16 cellular contexts compared by ENCODE assay signal in the genomic region with DNA sequence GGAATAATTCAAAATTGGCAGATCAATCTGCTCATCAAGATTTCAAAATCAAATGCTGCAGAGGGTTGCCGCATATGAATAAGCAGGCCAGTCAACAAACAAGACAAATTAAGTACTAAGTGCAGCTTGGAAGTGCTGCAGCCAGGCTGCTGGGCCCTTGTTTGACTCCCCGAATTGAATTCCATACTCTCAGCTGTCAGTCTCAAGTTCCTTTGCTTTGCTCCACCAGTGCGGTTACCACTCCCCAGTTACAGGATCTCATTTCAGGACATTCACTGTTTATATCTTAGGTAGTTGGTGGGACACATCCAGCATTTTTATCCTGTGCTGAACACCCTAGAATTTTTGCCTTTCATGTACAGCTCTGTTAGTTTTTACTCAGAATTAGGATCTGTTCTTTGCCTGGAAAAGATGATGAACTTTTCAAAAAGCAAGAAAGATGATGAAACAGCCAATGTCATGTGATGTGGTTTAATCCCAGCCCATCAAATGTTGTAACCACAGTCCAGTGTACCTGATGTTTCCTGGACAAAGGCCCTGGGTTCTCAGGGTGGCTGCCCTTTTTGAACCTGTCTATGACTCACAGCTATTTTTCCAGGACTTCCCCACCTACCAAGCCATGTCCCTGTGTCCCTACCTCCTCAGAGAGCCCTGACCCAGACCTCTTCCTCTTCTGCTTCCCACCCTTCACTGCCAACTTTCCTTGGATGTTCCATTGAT.
DNase-seq lines count a peak whose midpoint lies in the region; ATAC-seq and TF ChIP-seq lines count a peak whose summit lies in the region.
"Had no signal": no experiment of that assay in that cellular context is flagged by ENCODE, and none has a peak within 500 bp of the region (broad histone marks: within the 10 kb centered on the region; RNA-seq: fewer than 3 reads in every experiment).

No MANE protein-coding gene starts in this region.

- H3K4me3 Mint-ChIP-seq in CD4-positive, alpha-beta T cell: no peak overlapping the region
- H3K4me3 Mint-ChIP-seq: activated CD4-positive, alpha-beta memory T cell treated with anti-CD3 and anti-CD28 coated beads for 36 hours had no signal

- H2AK5ac ChIP-seq in mesenchymal stem cell (ENCODE audit: low read length, severe bottlenecking): peak overlapping the region; percentile 27

- H3K36me3 ChIP-seq in esophagus muscularis mucosa: no peaks in the 10 kb centered on the region
- H3K36me3 ChIP-seq in mesenchymal stem cell (ENCODE audit: control insufficient read depth in 1 of 2, insufficient read depth in 2 of 2, low read depth in 1 of 2, low read length in 2 of 2): peaks cover 0 to 4% of the 10 kb centered on the region in 2 experiments
- H3K36me3 ChIP-seq in transverse colon: no peaks in the 10 kb centered on the region
- H3K36me3 ChIP-seq: brain microvascular endothelial cell had no signal

- CTCF ChIA-PET in CD4-positive, alpha-beta T cell (lab: Charles Lee): no interaction called here

- no peak overlapping the region for H3K4me2 ChIP-seq in mesenchymal stem cell (ENCODE audit: low read length, poor library complexity, severe bottlenecking)

- intact Hi-C loops in esophagus muscularis mucosa (cut with DNase I): loop anchor here (10.0 kb wide), 1 partner anchor 108 kb away; no protein-coding TSS in a partner anchor
- intact Hi-C loops in transverse colon (cut with DNase I; ENCODE audit: low total_unique reads): no loop called here
- intact Hi-C loops in CD4-positive, alpha-beta T cell (cut with DNase I, micrococcal nuclease): no loop called here

- no peaks in the 10 kb centered on the region for H3K36me3 Mint-ChIP-seq in CD4-positive, alpha-beta T cell (ENCODE audit: low read depth)
- H3K36me3 Mint-ChIP-seq: activated CD4-positive, alpha-beta memory T cell treated with anti-CD3 and anti-CD28 coated beads for 36 hours had no signal

- H2BK5ac ChIP-seq in mesenchymal stem cell (ENCODE audit: low read depth, low read length, poor library complexity, severe bottlenecking): no peak overlapping the region

- DNase-seq in M059J (ENCODE audit: low read depth) (peak; percentile 78), esophagus muscularis mucosa (ENCODE audit: extremely low spot score) (no peak), mesenchymal stem cell (peak; percentile 26), transverse colon (peak; percentile 14), DMS 273 treated with DMSO at 0.1 percent for 48 hours (lab: John Stamatoyannopoulos, UW) (no peak), SIG-M5 (lab: John Stamatoyannopoulos, UW) (no peak)
- no peak for DNase-seq in CD4-positive, alpha-beta T cell
- DNase-seq: activated CD4-positive, alpha-beta memory T cell treated with anti-CD3 and anti-CD28 coated beads for 36 hours; brain microvascular endothelial cell; GF-D8; NCI-H1417; NCI-H69; RPMI8226; stimulated activated CD4-positive, alpha-beta T cell treated with anti-CD3 and anti-CD28 coated beads, Interleukin-4, amount 100 ng/mL, for 4 hours; stimulated activated naive CD4-positive, alpha-beta T cell treated with Interleukin-2 at 50 U/mL for 16 hours; T-helper 9 cell had no signal

- no peaks in the 10 kb centered on the region for H3K9me3 Mint-ChIP-seq in CD4-positive, alpha-beta T cell
- H3K9me3 Mint-ChIP-seq: activated CD4-positive, alpha-beta memory T cell treated with anti-CD3 and anti-CD28 coated beads for 36 hours had no signal

- no peak overlapping the region for H4K91ac ChIP-seq in mesenchymal stem cell (ENCODE audit: low read length)

- H3K4me1 ChIP-seq in esophagus muscularis mucosa (peaks cover 29 to 86% (median 81%) of the 10 kb centered on the region in 4 donors), mesenchymal stem cell (ENCODE audit: control insufficient read depth, insufficient read depth, low read depth, low read length) (peaks cover 3% of the 10 kb centered on the region), transverse colon (no peaks in the 10 kb centered on the region)

- peaks cover 10% of the 10 kb centered on the region for H3K27me3 Mint-ChIP-seq in CD4-positive, alpha-beta T cell

- H3K27ac ChIP-seq in esophagus muscularis mucosa (replicated peaks in 1 of 4) (peak overlapping the region; percentile 59 to 76 (median 68)), mesenchymal stem cell (ENCODE audit: low read length, poor library complexity, severe bottlenecking) (no peak overlapping the region), transverse colon (peak overlapping the region in 1 of 4 donors; percentile 32)
- H3K27ac ChIP-seq in CD4-positive, alpha-beta T cell (ENCODE audit: low read depth, low read length): no peak overlapping the region
- H3K27ac ChIP-seq: brain microvascular endothelial cell had no signal

- no peaks in the 10 kb centered on the region for H3K27me3 ChIP-seq in esophagus muscularis mucosa
- no peaks in the 10 kb centered on the region for H3K27me3 ChIP-seq in mesenchymal stem cell (ENCODE audit: control insufficient read depth in 1 of 2, insufficient read depth in 1 of 2, low read length in 2 of 2)
- H3K27me3 ChIP-seq in transverse colon: no peaks in the 10 kb centered on the region
- no peaks in the 10 kb centered on the region for H3K27me3 ChIP-seq in CD4-positive, alpha-beta T cell (ENCODE audit: control insufficient read depth, insufficient read depth, low read length)
- H3K27me3 ChIP-seq: brain microvascular endothelial cell had no signal

- H3K9me3 ChIP-seq in esophagus muscularis mucosa (no peaks in the 10 kb centered on the region), mesenchymal stem cell (ENCODE audit: control insufficient read depth, low read length) (no peaks in the 10 kb centered on the region), transverse colon (no peaks in the 10 kb centered on the region)
- no peaks in the 10 kb centered on the region for H3K9me3 ChIP-seq in CD4-positive, alpha-beta T cell (ENCODE audit: control insufficient read depth, low read length)

- no peak overlapping the region for H2BK120ac ChIP-seq in mesenchymal stem cell (ENCODE audit: low read depth, low read length)

- H3K27ac Mint-ChIP-seq in CD4-positive, alpha-beta T cell: no peak overlapping the region
- H3K27ac Mint-ChIP-seq: activated CD4-positive, alpha-beta memory T cell treated with anti-CD3 and anti-CD28 coated beads for 36 hours had no signal

- no peak overlapping the region for H2AFZ ChIP-seq in mesenchymal stem cell (ENCODE audit: low read depth, low read length)

- 66% methylated on average over 3 of the region's 3 CpGs for WGBS in esophagus muscularis mucosa
- 83% methylated on average over 2 of the region's 3 CpGs for WGBS in mesenchymal stem cell
- WGBS in transverse colon (ENCODE audit: low coverage in 1 of 2), 2 donors: 89 to 90% methylated on average over 3 of the region's 3 CpGs

- peak overlapping the region; percentile 11 to 50 for H3K18ac ChIP-seq in mesenchymal stem cell (ENCODE audit: low read depth in 1 of 2, low read length in 2 of 2)

- H3K9ac ChIP-seq in mesenchymal stem cell (ENCODE audit: low read length): no peak overlapping the region

- H3K79me1 ChIP-seq in mesenchymal stem cell (replicated peaks; ENCODE audit: low read length, poor library complexity, severe bottlenecking): no peaks in the 10 kb centered on the region

- no peak for ATAC-seq in CD4-positive, alpha-beta T cell (ENCODE audit: poor library complexity)

- no peak overlapping the region for H3K4me3 ChIP-seq in esophagus muscularis mucosa
- no peak overlapping the region for H3K4me3 ChIP-seq in mesenchymal stem cell (ENCODE audit: insufficient read depth in 1 of 2, low read depth in 1 of 2, low read length in 2 of 2)
- no peak overlapping the region for H3K4me3 ChIP-seq in transverse colon

- no peak overlapping the region for H2BK15ac ChIP-seq in mesenchymal stem cell (ENCODE audit: low read depth, poor library complexity, severe bottlenecking)

- H3K4me1 Mint-ChIP-seq in CD4-positive, alpha-beta T cell (ENCODE audit: low read depth): no peaks in the 10 kb centered on the region

- in situ Hi-C loops in transverse colon (cut with MboI; ENCODE audit: low pct_ligation_motif_present in 1 of 4, low pct_unique_long_range_greater_than_20kb in 1 of 4, low sequenced_read_pairs in 3 of 4): no loop called here

- H2BK12ac ChIP-seq in mesenchymal stem cell (ENCODE audit: low read length in 2 of 2): no peak overlapping the region

- H3K4ac ChIP-seq in mesenchymal stem cell (ENCODE audit: low read depth in 1 of 2, low read length in 2 of 2): no peak overlapping the region

- H3K14ac ChIP-seq in mesenchymal stem cell (ENCODE audit: low read length in 2 of 2): no peak overlapping the region

- TF ChIP-seq CTCF in esophagus muscularis mucosa (IDR thresholded peaks at IDR 0.05) (no peak), transverse colon (IDR thresholded peaks at IDR 0.05) (no peak)
- no peak for TF ChIP-seq CTCF in CD4-positive, alpha-beta T cell (IDR thresholded peaks at IDR 0.05)

- H3K23ac ChIP-seq in mesenchymal stem cell (ENCODE audit: low read length in 2 of 2): no peak overlapping the region

- peak overlapping the region; percentile 62 for H4K8ac ChIP-seq in mesenchymal stem cell (ENCODE audit: low read length)

- TF ChIP-seq POLR2A in esophagus muscularis mucosa (IDR thresholded peaks at IDR 0.05; ENCODE audit: low read depth) (no peak), transverse colon (IDR thresholded peaks at IDR 0.05) (no peak)

- POLR2A ChIA-PET in CD4-positive, alpha-beta T cell (lab: Charles Lee): no interaction called here

- TF ChIP-seq EP300 in esophagus muscularis mucosa (IDR thresholded peaks at IDR 0.05) (no peak), transverse colon (IDR thresholded peaks at IDR 0.05; ENCODE audit: low read depth) (no peak)

Comparison
In these comparisons a context has a peak if more than half of its experiments do, and no peak if none do; other contexts are left out.
1. DNase-seq: peak in M059J (single experiment), mesenchymal stem cell (single experiment) and transverse colon (single experiment); none in esophagus muscularis mucosa (single experiment), CD4-positive, alpha-beta T cell (0 of 10), DMS 273 treated with DMSO at 0.1 percent for 48 hours (single experiment) and SIG-M5 (single experiment).
2. H3K27ac ChIP-seq: peak in esophagus muscularis mucosa (4 of 4); none in mesenchymal stem cell (single experiment) and CD4-positive, alpha-beta T cell (single experiment).